In genomic region chr1:24930703-24931480, GRCh38 we compare ENCODE assay signal across 8 cellular contexts. TPM values are rescaled to one million over a fixed set of nuclear protein-coding genes. Genes with fewer than 3 reads are reported as not detected.
DNase-seq lines count a peak whose midpoint lies in the region; ATAC-seq and TF ChIP-seq lines count a peak whose summit lies in the region.

No MANE protein-coding gene starts in this region.

- peaks cover 0 to 55% (median 7%) of the 10 kb centered on the region in 4 donors for H3K4me1 Mint-ChIP-seq in CD4-positive, CD25-positive, alpha-beta regulatory T cell

- peaks cover 10% of the 10 kb centered on the region for H3K27me3 Mint-ChIP-seq in CD4-positive, CD25-positive, alpha-beta regulatory T cell

- H3K79me2 ChIP-seq in HCT116 (ENCODE audit: insufficient read depth, low read length) = peaks cover 18% of the 10 kb centered on the region

- peaks cover 12% of the 10 kb centered on the region for H3K36me3 ChIP-seq in CD4-positive, CD25-positive, alpha-beta regulatory T cell (ENCODE audit: control insufficient read depth, insufficient read depth, low read length)
- H3K36me3 ChIP-seq in HCT116 (ENCODE audit: control insufficient read depth in 1 of 2, insufficient read depth in 2 of 2, low read length in 2 of 2) = no peaks in the 10 kb centered on the region
- H3K36me3 ChIP-seq in mucosa of rectum (ENCODE audit: control insufficient read depth in 2 of 2, insufficient read depth in 2 of 2, low read length in 2 of 2) = no peaks in the 10 kb centered on the region

- H2AFZ ChIP-seq in HCT116 (ENCODE audit: low read depth, low read length, poor library complexity, severe bottlenecking) = no peak overlapping the region

- H3K4me1 ChIP-seq in CD4-positive, CD25-positive, alpha-beta regulatory T cell (ENCODE audit: control insufficient read depth, insufficient read depth, low read length, poor library complexity, severe bottlenecking) = peaks cover 57% of the 10 kb centered on the region
- H3K4me1 ChIP-seq in HCT116 (ENCODE audit: control insufficient read depth in 1 of 2, insufficient read depth in 2 of 2, low read length in 2 of 2) (peaks cover 10 to 34% of the 10 kb centered on the region in 2 experiments), mucosa of rectum (ENCODE audit: control insufficient read depth in 2 of 2, insufficient read depth in 2 of 2, low read length in 2 of 2) (peaks cover 16 to 24% of the 10 kb centered on the region in 2 donors)

- peaks cover 10% of the 10 kb centered on the region for H3K36me3 Mint-ChIP-seq in CD4-positive, CD25-positive, alpha-beta regulatory T cell

- H3K4me3 Mint-ChIP-seq in CD4-positive, CD25-positive, alpha-beta regulatory T cell = peak overlapping the region; percentile 57 to 95 (median 84)

- H3K27me3 ChIP-seq in CD4-positive, CD25-positive, alpha-beta regulatory T cell (ENCODE audit: control insufficient read depth, insufficient read depth, low read length) = no peaks in the 10 kb centered on the region
- H3K27me3 ChIP-seq in HCT116 (ENCODE audit: insufficient read depth, low read length) (no peaks in the 10 kb centered on the region), mucosa of rectum (ENCODE audit: control insufficient read depth in 2 of 2, insufficient read depth in 2 of 2, low read length in 2 of 2) (peaks cover 64 to 84% of the 10 kb centered on the region in 2 donors)

- in situ Hi-C loops in KBM-7 (cut with MboI; ENCODE audit: low pct_unique_long_range_greater_than_20kb, low sequenced_read_pairs) = no loop called here

- RAD21 ChIA-PET in HCT116 (lab: Charles Lee; ENCODE audit: low non-redundant PET in 1 of 2, low total read pairs in 2 of 2, uncharacterized antibody in 2 of 2, unreplicated experiment in 2 of 2) = no interaction called here

- peak overlapping the region; percentile 57 for H3K9ac ChIP-seq in HCT116 (ENCODE audit: low read length)
- H3K9ac ChIP-seq in mucosa of rectum (ENCODE audit: low read depth in 1 of 2, low read length in 2 of 2) = peak overlapping the region in 1 of 2 donors; percentile 19

- BruUV-seq in HCT116 (replicated peaks; lab: Mats Ljungman, UMichigan) = no TSS peak

- POLR2A ChIA-PET in HCT116 (lab: Charles Lee) = interaction anchor here (0.6 to 0.9 kb wide), 2 partner anchors 9 to 11 kb away, joined by 3 read pairs; no protein-coding TSS in a partner anchor

- intact Hi-C loops in HCT116 (cut with micrococcal nuclease) = no loop called here

- H3K4me3 ChIP-seq in CD4-positive, CD25-positive, alpha-beta regulatory T cell (ENCODE audit: low read depth, low read length) = no peak overlapping the region
- H3K4me3 ChIP-seq in HCT116 (replicated peaks in 1 of 2; ENCODE audit: low read depth in 1 of 2, low read length in 2 of 2) (peak overlapping the region; percentile 35 to 54), mucosa of rectum (ENCODE audit: low read length in 2 of 2) (peak overlapping the region in 1 of 2 donors; percentile 26)

- peaks cover 0 to 2% (median 0%) of the 10 kb centered on the region in 7 donors for H3K9me3 Mint-ChIP-seq in CD4-positive, CD25-positive, alpha-beta regulatory T cell

- CTCF ChIA-PET in HCT116 (lab: Charles Lee) = interaction anchor here (0.7 to 1.0 kb wide), 2 partner anchors 10 to 171 kb away, joined by 3 to 4 read pairs; no protein-coding TSS in a partner anchor

- no peak for ATAC-seq in CD4-positive, CD25-positive, alpha-beta regulatory T cell (ENCODE audit: low read depth in 2 of 2)
- ATAC-seq in HCT116 (no peak), GM18907 (IDR thresholded peaks at IDR 0.05; ENCODE audit: unreplicated experiment) (no peak), HG02840 (IDR thresholded peaks at IDR 0.05; ENCODE audit: low FRiP score, unreplicated experiment) (no peak)

- peak overlapping the region; percentile 84 for H3K4me2 ChIP-seq in HCT116 (ENCODE audit: low read length)

- no peak for TF ChIP-seq RAD21 in HCT116 (IDR thresholded peaks at IDR 0.05; ENCODE audit: low read depth)

- H3K9me2 ChIP-seq in HCT116 (ENCODE audit: insufficient read depth) = no peaks in the 10 kb centered on the region

- no peaks in the 10 kb centered on the region; the same call in 1 of the 2 replicates for H4K20me1 ChIP-seq in HCT116 (ENCODE audit: insufficient read depth)

- peak overlapping the region; percentile 82 for H3K27ac Mint-ChIP-seq in CD4-positive, CD25-positive, alpha-beta regulatory T cell

- H3K27ac ChIP-seq in CD4-positive, CD25-positive, alpha-beta regulatory T cell (ENCODE audit: insufficient read depth, low read length, poor library complexity, severe bottlenecking) = peak overlapping the region; percentile 98
- peak overlapping the region; percentile 82 for H3K27ac ChIP-seq in HCT116 (ENCODE audit: low read depth, low read length)
- peak overlapping the region; percentile 54 to 70 for H3K27ac ChIP-seq in mucosa of rectum (ENCODE audit: low read depth in 2 of 2, low read length in 2 of 2)

- TF ChIP-seq CTCF in HCT116 (IDR thresholded peaks at IDR 0.05 in 2 of 3, conservative IDR thresholded peaks at IDR 0.05 in 1 of 3; ENCODE audit: borderline replicate concordance in 1 of 3, insufficient read depth in 1 of 3, low read depth in 2 of 3, low read length in 2 of 3) = no peak

- H3K9me3 ChIP-seq in CD4-positive, CD25-positive, alpha-beta regulatory T cell (ENCODE audit: control insufficient read depth in 2 of 2, low read length in 2 of 2) = no peaks in the 10 kb centered on the region
- H3K9me3 ChIP-seq in HCT116 (ENCODE audit: control insufficient read depth in 1 of 2, insufficient read depth in 1 of 2, low read depth in 1 of 2, low read length in 2 of 2) = no peaks in the 10 kb centered on the region
- no peaks in the 10 kb centered on the region for H3K9me3 ChIP-seq in mucosa of rectum (ENCODE audit: control insufficient read depth in 2 of 2, low read length in 2 of 2)

- TF ChIP-seq POLR2A in HCT116 (IDR thresholded peaks at IDR 0.05; ENCODE audit: borderline replicate concordance, extremely low read depth, insufficient read depth, insufficient read length) = no peak

- DNase-seq in CD4-positive, CD25-positive, alpha-beta regulatory T cell = no peak
- DNase-seq in HCT116 (ENCODE audit: low read depth, low spot score) = no peak
- DNase-seq in astrocyte of the hippocampus (ENCODE audit: low read depth, low spot score) = peak; percentile 34
- no peak for DNase-seq in AG08395 (ENCODE audit: low spot score)
- no peak for DNase-seq in KBM-7

TF ChIP-seq in HCT116, 20 proteins besides CTCF, POLR2A, EP300 and RAD21:
- TF ChIP-seq POLR2AphosphoS5 (IDR thresholded peaks at IDR 0.05; ENCODE audit: low read depth, low read length) (no peak), SRF (IDR thresholded peaks at IDR 0.05; ENCODE audit: low read depth) (no peak), EZH2 (IDR thresholded peaks at IDR 0.05) (no peak), ATF3 (IDR thresholded peaks at IDR 0.05) (no peak), EGR1 (IDR thresholded peaks at IDR 0.05; ENCODE audit: low read depth) (no peak), CBX3 (IDR thresholded peaks at IDR 0.05; ENCODE audit: low read depth) (no peak), REST (IDR thresholded peaks at IDR 0.05; ENCODE audit: low read depth) (no peak), FOSL1 (IDR thresholded peaks at IDR 0.05; ENCODE audit: low read depth) (no peak), SIN3A (IDR thresholded peaks at IDR 0.05; ENCODE audit: low read depth) (no peak), CEBPB (IDR thresholded peaks at IDR 0.05; ENCODE audit: low read depth) (no peak), JUND (IDR thresholded peaks at IDR 0.05) (no peak), YY1 (IDR thresholded peaks at IDR 0.05; ENCODE audit: extremely low read depth, insufficient replicate concordance, low read depth, low read length) (no peak), ELF1 (IDR thresholded peaks at IDR 0.05; ENCODE audit: borderline replicate concordance, low read depth) (no peak), ZNF274 (IDR thresholded peaks at IDR 0.05; ENCODE audit: low read depth, low read length) (no peak)

RNA-seq across cellular contexts. Expression of gene RUNX3, which starts 0.8 kb away (rescaled TPM):
- 268 TPM for total RNA-seq in CD4-positive, CD25-positive, alpha-beta regulatory T cell
- 10 to 100 TPM; 12.0 to 23.3 (median 15.8) TPM for polyA plus RNA-seq in CD4-positive, CD25-positive, alpha-beta regulatory T cell
- total RNA-seq in HCT116 (2021; ENCODE audit: unreplicated experiment) = 22.6 TPM
- polyA plus RNA-seq in HCT116 (2012) = 20.2 and 25.3 TPM in 2 replicates

Comparison
In these comparisons a context has a peak if more than half of its experiments do, and no peak if none do; other contexts are left out.
1. RNA of gene RUNX3, which starts 0.8 kb away (total RNA-seq): 268 TPM in CD4-positive, CD25-positive, alpha-beta regulatory T cell (single experiment); 22.6 TPM in HCT116 (single experiment); every median in the first group is over 10 times any median in the second.
2. Peak in every context shown above with its lines, with median percentiles within 50 percentile points of each other: H3K27ac ChIP-seq.